In the genomic region with DNA sequence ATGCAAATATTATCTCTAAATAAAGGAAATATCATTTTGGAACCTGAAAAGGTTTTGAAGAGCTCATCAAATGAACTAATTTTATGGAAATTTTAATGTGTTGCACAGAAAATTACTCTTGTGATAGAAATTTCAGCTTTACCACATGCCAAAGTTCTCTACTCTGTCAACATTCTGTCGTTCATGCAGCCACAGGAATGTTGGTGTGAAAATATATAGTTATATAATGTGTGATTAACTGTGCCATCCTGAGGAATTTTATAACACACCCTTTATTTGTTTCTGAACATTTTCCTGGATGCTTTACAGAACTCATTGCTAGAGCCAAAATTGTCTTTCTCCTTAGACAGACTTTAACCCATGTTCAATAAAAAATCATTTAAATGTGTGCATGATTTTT, we compare ENCODE assay signal across 18 cellular contexts.
"Had no signal": no experiment of that assay in that cellular context is flagged by ENCODE, and none has a peak within 500 bp of the region (broad histone marks: within the 10 kb centered on the region; RNA-seq: fewer than 3 reads in every experiment).

No MANE protein-coding gene starts in this region.

- DNase-seq: effector memory CD8-positive, alpha-beta T cell; immature natural killer cell; kidney; left colon; left ventricle myocardium superior; mesendoderm; naive B cell; occipital lobe; pancreas; retina; stimulated activated CD4-positive, alpha-beta T cell treated with anti-CD3 and anti-CD28 coated beads, Interleukin-2, amount 100 ng/mL, for 24 hours; stimulated activated CD4-positive, alpha-beta T cell treated with anti-CD3 and anti-CD28 coated beads, Interleukin-4, amount 100 ng/mL, for 4 hours; stimulated activated naive B cell treated with anti-CD40 and anti-IgM and Interleukin-4, amounts not matched to agents 10 μg/mL and 1 μg/mL and 100 μg/mL, for 72 hours; stimulated activated naive CD8-positive, alpha-beta T cell treated with anti-CD3 and anti-CD28 coated beads, Interleukin-15, amount 100 ng/mL, for 72 hours; testis; upper lobe of right lung had no signal

- ATAC-seq: effector memory CD8-positive, alpha-beta T cell; gastroesophageal sphincter; left colon; left ventricle myocardium superior; pancreas; sciatic nerve; stimulated activated naive B cell treated with anti-CD40 and anti-IgM and Interleukin-4, amounts not matched to agents 10 μg/mL and 1 μg/mL and 100 μg/mL, for 72 hours; stimulated activated naive CD8-positive, alpha-beta T cell treated with anti-CD3 and anti-CD28 coated beads, Interleukin-15, amount 100 ng/mL, for 72 hours; upper lobe of right lung had no signal
